Comparison of ENCODE assay signal across 2 cellular contexts in genomic region chr15:45644437-45644836, GRCh38.
TF ChIP-seq lines count a peak whose summit lies in the region.

No MANE protein-coding gene starts in this region.

TF ChIP-seq in GM12891, 5 proteins besides CTCF, POLR2A, EP300 and RAD21:
- TF ChIP-seq POLR2AphosphoS5 (IDR thresholded peaks at IDR 0.05; ENCODE audit: low read depth, low read length) (no peak), SPI1 (IDR thresholded peaks at IDR 0.05; ENCODE audit: low read depth, low read length) (no peak), TAF1 (IDR thresholded peaks at IDR 0.05; ENCODE audit: low read depth, low read length) (no peak), PAX5 (IDR thresholded peaks at IDR 0.05; ENCODE audit: insufficient read depth, low read length, severe bottlenecking) (no peak), POU2F2 (IDR thresholded peaks at IDR 0.05; ENCODE audit: low read depth, low read length) (no peak)

TF ChIP-seq in GM12878, 131 proteins besides CTCF, POLR2A, EP300 and RAD21:
- TF ChIP-seq MEF2B (IDR thresholded peaks at IDR 0.05; ENCODE audit: partially characterized antibody, poor library complexity, severe bottlenecking) = no peak
TF ChIP-seq in GM12878: peak in this region for 0.
